Comparison of ENCODE assay signal across 1 cellular context in the genomic region with DNA sequence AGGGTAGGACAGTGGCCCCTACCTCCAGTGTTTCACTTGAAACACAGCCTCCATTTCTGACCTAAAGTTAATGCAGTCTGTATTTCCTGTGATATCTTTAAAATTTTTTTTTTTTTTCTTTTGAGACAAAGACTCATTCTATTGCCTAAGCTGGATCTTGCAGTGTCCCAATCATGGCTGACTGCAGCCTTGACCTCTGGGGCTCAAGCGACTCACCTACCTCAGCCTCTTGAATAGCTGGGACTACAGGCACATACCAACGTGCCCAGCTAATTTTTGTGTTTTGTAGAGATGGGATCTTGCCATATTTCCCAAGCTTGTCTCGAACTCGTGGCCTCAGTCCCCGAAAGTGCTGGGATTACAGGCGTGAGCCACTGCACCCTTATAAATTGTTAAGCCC.
TF ChIP-seq lines count a peak whose summit lies in the region.

No MANE protein-coding gene starts in this region.

TF ChIP-seq in HepG2, 621 proteins besides CTCF, POLR2A, EP300 and RAD21 (continued from another document):
- TF ChIP-seq NFAT5 (CRISPR knock-in tag; IDR thresholded peaks at IDR 0.05), result no peak
- TF ChIP-seq ZNF3 (CRISPR knock-in tag; IDR thresholded peaks at IDR 0.05), result no peak
- TF ChIP-seq MYNN (CRISPR knock-in tag; IDR thresholded peaks at IDR 0.05; ENCODE audit: low read depth), result no peak
- no peak for TF ChIP-seq ZNF331 (CRISPR knock-in tag; IDR thresholded peaks at IDR 0.05)
- TF ChIP-seq HNF4A (CRISPR knock-in tag; IDR thresholded peaks at IDR 0.05), result no peak
- TF ChIP-seq, protein P1, sequence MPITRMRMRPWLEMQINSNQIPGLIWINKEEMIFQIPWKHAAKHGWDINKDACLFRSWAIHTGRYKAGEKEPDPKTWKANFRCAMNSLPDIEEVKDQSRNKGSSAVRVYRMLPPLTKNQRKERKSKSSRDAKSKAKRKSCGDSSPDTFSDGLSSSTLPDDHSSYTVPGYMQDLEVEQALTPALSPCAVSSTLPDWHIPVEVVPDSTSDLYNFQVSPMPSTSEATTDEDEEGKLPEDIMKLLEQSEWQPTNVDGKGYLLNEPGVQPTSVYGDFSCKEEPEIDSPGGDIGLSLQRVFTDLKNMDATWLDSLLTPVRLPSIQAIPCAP (CRISPR knock-in tag; IDR thresholded peaks at IDR 0.05; ENCODE audit: low read depth), result no peak
